8 cellular contexts compared by ENCODE assay signal in the genomic region with DNA sequence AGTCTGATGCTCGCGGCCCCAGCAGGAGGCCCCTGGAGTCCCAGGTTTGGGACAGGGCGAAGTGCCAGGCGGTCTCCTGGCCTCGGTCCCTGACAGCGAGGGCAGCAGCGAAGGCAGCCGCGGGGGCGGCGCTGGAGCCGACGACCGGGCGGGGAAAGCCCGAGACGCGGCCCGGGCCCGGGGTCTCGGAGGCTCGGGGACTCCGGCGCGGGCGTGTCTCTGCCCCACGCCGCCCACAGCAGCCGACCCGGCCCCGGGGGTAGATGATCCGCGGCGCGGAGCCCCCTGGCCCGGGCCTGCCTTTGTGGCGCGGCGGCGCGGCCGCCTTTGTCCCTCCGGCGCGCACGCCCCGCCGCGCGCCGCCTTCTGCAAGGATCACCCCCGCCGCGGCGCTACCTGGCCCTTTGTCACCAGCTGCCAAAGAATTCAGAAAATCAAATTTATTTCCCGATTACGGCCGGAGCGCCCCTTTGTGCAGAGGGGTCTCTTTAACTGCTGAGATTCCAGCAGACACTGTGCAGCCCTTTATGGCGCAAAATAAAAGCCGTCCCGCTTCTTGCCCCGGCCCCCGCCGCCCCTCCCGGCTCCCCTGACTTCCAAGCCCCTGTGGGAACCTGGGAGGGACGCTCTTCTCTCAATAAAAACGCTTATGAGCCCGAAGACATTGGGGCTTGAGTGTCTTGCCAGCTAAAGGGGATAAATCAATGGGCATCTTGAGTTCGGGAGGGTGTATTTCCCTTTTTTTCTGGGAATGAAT.
A peak's percentile ranks its signal among the peaks of the same experiment; 100 is the strongest.
DNase-seq lines count a peak whose midpoint lies in the region; FAIRE-seq and TF ChIP-seq lines count a peak whose summit lies in the region.

No MANE protein-coding gene starts in this region.

- peaks cover 5% of the 10 kb centered on the region for H3K4me1 ChIP-seq in CD8-positive, alpha-beta memory T cell (ENCODE audit: insufficient read depth, low read length)
- no peaks in the 10 kb centered on the region for H3K4me1 ChIP-seq in GM23248 (ENCODE audit: insufficient read depth)
- H3K4me1 ChIP-seq in iPS DF 6.9 (ENCODE audit: control insufficient read depth, insufficient read depth, low read length) = peaks cover 3% of the 10 kb centered on the region

- no peaks in the 10 kb centered on the region for H3K79me2 ChIP-seq in GM23248 (ENCODE audit: insufficient read depth)

- H3K36me3 ChIP-seq in CD8-positive, alpha-beta memory T cell (ENCODE audit: insufficient read depth, low read length) = no peaks in the 10 kb centered on the region
- no peaks in the 10 kb centered on the region for H3K36me3 ChIP-seq in GM23248 (ENCODE audit: low read depth)
- H3K36me3 ChIP-seq in iPS DF 6.9 (ENCODE audit: control insufficient read depth, insufficient read depth, low read length) = no peaks in the 10 kb centered on the region

- H3K36me3 Mint-ChIP-seq in CD8-positive, alpha-beta memory T cell = no peaks in the 10 kb centered on the region
- no peaks in the 10 kb centered on the region for H3K36me3 Mint-ChIP-seq in activated CD4-positive, alpha-beta T cell treated with anti-CD3 and anti-CD28 coated beads, Interleukin-2, amount 10 ng/mL, durations not matched to agents 7 days and 5 days (ENCODE audit: low read depth)

- no peak overlapping the region for H3K27ac Mint-ChIP-seq in CD8-positive, alpha-beta memory T cell
- peak overlapping the region; percentile 63 for H3K27ac Mint-ChIP-seq in activated CD4-positive, alpha-beta T cell treated with anti-CD3 and anti-CD28 coated beads, Interleukin-2, amount 10 ng/mL, durations not matched to agents 7 days and 5 days

- no peak overlapping the region for H2AFZ ChIP-seq in GM23248

- no peak overlapping the region for H3K4me2 ChIP-seq in GM23248 (ENCODE audit: unreplicated experiment)

- WGBS in GM23248 (ENCODE audit: low coverage in 1 of 2, low lambda C conversion rate in 2 of 2, missing lambda C conversion rate in 2 of 2), 2 experiments = 19 to 28% methylated on average over 53 to 70 of the region's 70 CpGs
- WGBS in iPS DF 6.9 (ENCODE audit: insufficient coverage, insufficient read length) = no CpG with 5 or more reads among the region's 70 CpGs

- H3K27me3 ChIP-seq in CD8-positive, alpha-beta memory T cell (ENCODE audit: insufficient read depth, low read length, poor library complexity, severe bottlenecking) = peaks cover 4% of the 10 kb centered on the region
- peaks cover 39% of the 10 kb centered on the region for H3K27me3 ChIP-seq in GM23248 (replicated peaks; ENCODE audit: insufficient read depth)
- H3K27me3 ChIP-seq in iPS DF 6.9 (ENCODE audit: control insufficient read depth, insufficient read depth, low read length) = no peaks in the 10 kb centered on the region

- H3K4me1 Mint-ChIP-seq in CD8-positive, alpha-beta memory T cell = peaks cover 3 to 12% (median 8%) of the 10 kb centered on the region in 3 donors
- H3K4me1 Mint-ChIP-seq in activated CD4-positive, alpha-beta T cell treated with anti-CD3 and anti-CD28 coated beads, Interleukin-2, amount 10 ng/mL, durations not matched to agents 7 days and 5 days = peaks cover 36% of the 10 kb centered on the region

- peaks cover 43 to 74% of the 10 kb centered on the region in 2 donors for H3K27me3 Mint-ChIP-seq in CD8-positive, alpha-beta memory T cell
- H3K27me3 Mint-ChIP-seq in activated CD4-positive, alpha-beta T cell treated with anti-CD3 and anti-CD28 coated beads, Interleukin-2, amount 10 ng/mL, durations not matched to agents 7 days and 5 days = peaks cover 16% of the 10 kb centered on the region

- TF ChIP-seq POLR2A in H54 (IDR thresholded peaks at IDR 0.05; ENCODE audit: low read depth, low read length) = no peak

- POLR2A ChIA-PET in CD8-positive, alpha-beta memory T cell (lab: Charles Lee) = no interaction called here
- POLR2A ChIA-PET in activated CD4-positive, alpha-beta T cell treated with anti-CD3 and anti-CD28 coated beads, Interleukin-2, amount 10 ng/mL, durations not matched to agents 7 days and 5 days (lab: Charles Lee) = interaction anchor here (0.6 kb wide), 1 partner anchor 615 kb away, joined by 3 read pairs; no protein-coding TSS in a partner anchor

- no peak overlapping the region for H3K9ac ChIP-seq in GM23248

- H3K4me3 ChIP-seq in CD8-positive, alpha-beta memory T cell (ENCODE audit: low read length) = peak overlapping the region; percentile 60
- 0 out of 2 replicates have a peak overlapping the region, but pooled peaks have one; percentile 9 for H3K4me3 ChIP-seq in GM23248
- peak overlapping the region; percentile 37; the same call in 1 of the 2 replicates for H3K4me3 ChIP-seq in iPS DF 6.9 (ENCODE audit: low read length)

- H3K9me3 Mint-ChIP-seq in CD8-positive, alpha-beta memory T cell = peaks cover 0 to 1% (median 0%) of the 10 kb centered on the region in 5 donors
- H3K9me3 Mint-ChIP-seq in activated CD4-positive, alpha-beta T cell treated with anti-CD3 and anti-CD28 coated beads, Interleukin-2, amount 10 ng/mL, durations not matched to agents 7 days and 5 days = no peaks in the 10 kb centered on the region

- in situ Hi-C loops in GM23248 (cut with MboI) = no loop called here

- no peaks in the 10 kb centered on the region for H3K9me3 ChIP-seq in CD8-positive, alpha-beta memory T cell (ENCODE audit: low read length)
- no peaks in the 10 kb centered on the region for H3K9me3 ChIP-seq in GM23248 (ENCODE audit: low read depth)
- H3K9me3 ChIP-seq in iPS DF 6.9 (ENCODE audit: control insufficient read depth, insufficient read depth, low read length) = no peaks in the 10 kb centered on the region

- CTCF ChIA-PET in CD8-positive, alpha-beta memory T cell (lab: Charles Lee) = no interaction called here
- CTCF ChIA-PET in activated CD4-positive, alpha-beta T cell treated with anti-CD3 and anti-CD28 coated beads, Interleukin-2, amount 10 ng/mL, durations not matched to agents 7 days and 5 days (lab: Charles Lee) = interaction anchor here (0.5 to 1.7 kb wide), 3 partner anchors 10 to 112 kb away, joined by 3 to 4 read pairs (median 3); no protein-coding TSS in a partner anchor

- no peaks in the 10 kb centered on the region for H3F3A ChIP-seq in GM23248 (ENCODE audit: insufficient read depth)

- no peak overlapping the region for H3K27ac ChIP-seq in CD8-positive, alpha-beta memory T cell (ENCODE audit: low read depth, low read length)
- no peak overlapping the region for H3K27ac ChIP-seq in GM23248
- H3K27ac ChIP-seq in iPS DF 6.9 (ENCODE audit: low read length) = no peak overlapping the region

- DNase-seq in CD8-positive, alpha-beta memory T cell = no peak
- no peak for DNase-seq in GM23248
- DNase-seq in activated CD4-positive, alpha-beta T cell treated with anti-CD3 and anti-CD28 coated beads, Interleukin-2, amount 10 ng/mL, durations not matched to agents 7 days and 5 days = no peak
- DNase-seq in iPS DF 6.9 (ENCODE audit: low read depth, low spot score) = no peak
- DNase-seq in stimulated activated CD4-positive, alpha-beta T cell treated with anti-CD3 and anti-CD28 coated beads, Interleukin-4, amount 100 ng/mL, for 4 hours = peak; percentile 16 to 27
- no peak for DNase-seq in H54 (ENCODE audit: insufficient read length, low spot score)
- no peak for DNase-seq in activated effector memory CD4-positive, alpha-beta T cell treated with anti-CD3 and anti-CD28 coated beads, Interleukin-2, amount 50 U/mL, for 16 hours
- DNase-seq in hepatic stellate cell (ENCODE audit: low spot score) = no peak

- FAIRE-seq in H54 (lab: Jason Lieb, UNC) = no peak

- H3K9me2 ChIP-seq in GM23248 (ENCODE audit: insufficient read depth) = no peaks in the 10 kb centered on the region

- H3K4me3 Mint-ChIP-seq in CD8-positive, alpha-beta memory T cell = peak overlapping the region in 5 of 7 donors; percentile 49 to 84 (median 59)
- H3K4me3 Mint-ChIP-seq in activated CD4-positive, alpha-beta T cell treated with anti-CD3 and anti-CD28 coated beads, Interleukin-2, amount 10 ng/mL, durations not matched to agents 7 days and 5 days = peak overlapping the region; percentile 78

- H4K20me1 ChIP-seq in GM23248 (ENCODE audit: insufficient read depth) = no peaks in the 10 kb centered on the region

Comparison
In these comparisons a context has a peak if more than half of its experiments do, and no peak if none do; other contexts are left out.
1. DNase-seq: peak in stimulated activated CD4-positive, alpha-beta T cell treated with anti-CD3 and anti-CD28 coated beads, Interleukin-4, amount 100 ng/mL, for 4 hours (2 of 2); none in CD8-positive, alpha-beta memory T cell (0 of 5), GM23248 (single experiment), activated CD4-positive, alpha-beta T cell treated with anti-CD3 and anti-CD28 coated beads, Interleukin-2, amount 10 ng/mL, durations not matched to agents 7 days and 5 days (single experiment), iPS DF 6.9 (single experiment), H54 (single experiment), activated effector memory CD4-positive, alpha-beta T cell treated with anti-CD3 and anti-CD28 coated beads, Interleukin-2, amount 50 U/mL, for 16 hours (single experiment) and hepatic stellate cell (single experiment).
2. H3K4me3 ChIP-seq: peak in every context shown above with its lines; median percentile 60 in CD8-positive, alpha-beta memory T cell; 37 in iPS DF 6.9; 9 in GM23248.